1 cellular context compared by ENCODE assay signal in the genomic region with DNA sequence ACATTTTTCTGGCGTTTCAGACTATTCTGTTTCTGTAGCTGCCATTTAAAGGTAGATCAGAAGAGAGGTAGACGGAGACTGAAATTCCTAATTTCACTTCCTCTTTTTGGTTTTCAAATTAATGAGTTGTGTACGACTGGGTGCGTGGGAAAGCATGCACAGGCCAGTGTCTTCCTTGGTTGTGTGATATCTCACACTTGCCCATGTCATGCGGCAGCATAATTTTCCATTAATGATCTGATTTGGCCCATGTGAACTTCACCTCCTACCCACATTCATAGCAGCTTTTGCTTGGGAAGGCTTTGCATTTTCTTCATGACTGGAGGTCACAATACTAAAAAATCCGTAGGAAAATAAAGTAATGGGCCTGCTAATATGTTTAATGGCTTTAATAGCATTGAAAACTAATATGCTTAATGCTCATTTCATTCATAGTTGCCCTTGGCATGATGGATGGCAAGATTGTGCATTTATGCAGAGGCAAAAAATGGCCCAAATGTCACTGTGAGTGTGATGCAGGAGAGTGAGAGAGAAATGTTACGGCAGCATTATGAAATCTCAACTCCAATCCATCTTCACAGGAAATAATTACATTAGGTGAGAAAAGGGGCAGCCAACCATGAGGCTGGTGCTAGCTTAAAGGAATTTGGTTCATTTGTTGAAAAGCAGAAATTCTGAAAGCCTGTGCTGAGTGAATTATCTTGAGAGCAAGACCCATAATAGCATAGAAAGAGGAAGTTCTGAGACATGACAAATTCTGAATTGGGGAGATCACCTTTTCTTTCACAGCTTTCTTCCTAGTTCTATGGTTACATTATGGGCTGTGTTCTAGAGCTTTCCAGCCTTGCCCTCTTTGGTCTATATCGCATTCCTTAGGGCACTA.
TF ChIP-seq lines count a peak whose summit lies in the region.

No MANE protein-coding gene starts in this region.

TF ChIP-seq in HepG2, 621 proteins besides CTCF, POLR2A, EP300 and RAD21 (continued from another document):
- TF ChIP-seq, protein P1, sequence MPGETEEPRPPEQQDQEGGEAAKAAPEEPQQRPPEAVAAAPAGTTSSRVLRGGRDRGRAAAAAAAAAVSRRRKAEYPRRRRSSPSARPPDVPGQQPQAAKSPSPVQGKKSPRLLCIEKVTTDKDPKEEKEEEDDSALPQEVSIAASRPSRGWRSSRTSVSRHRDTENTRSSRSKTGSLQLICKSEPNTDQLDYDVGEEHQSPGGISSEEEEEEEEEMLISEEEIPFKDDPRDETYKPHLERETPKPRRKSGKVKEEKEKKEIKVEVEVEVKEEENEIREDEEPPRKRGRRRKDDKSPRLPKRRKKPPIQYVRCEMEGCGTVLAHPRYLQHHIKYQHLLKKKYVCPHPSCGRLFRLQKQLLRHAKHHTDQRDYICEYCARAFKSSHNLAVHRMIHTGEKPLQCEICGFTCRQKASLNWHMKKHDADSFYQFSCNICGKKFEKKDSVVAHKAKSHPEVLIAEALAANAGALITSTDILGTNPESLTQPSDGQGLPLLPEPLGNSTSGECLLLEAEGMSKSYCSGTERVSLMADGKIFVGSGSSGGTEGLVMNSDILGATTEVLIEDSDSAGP (CRISPR knock-in tag; IDR thresholded peaks at IDR 0.05; ENCODE audit: borderline replicate concordance), result no peak
- TF ChIP-seq RFX1 (IDR thresholded peaks at IDR 0.05) (no peak), ZNF431 (CRISPR knock-in tag; IDR thresholded peaks at IDR 0.05; ENCODE audit: borderline replicate concordance, low read depth) (no peak), PHF5A (CRISPR knock-in tag; IDR thresholded peaks at IDR 0.05; ENCODE audit: low read depth, unreplicated experiment) (no peak), ZNF20 (CRISPR knock-in tag; IDR thresholded peaks at IDR 0.05) (no peak), NCOA5 (CRISPR knock-in tag; IDR thresholded peaks at IDR 0.05) (no peak), ZNF567 (CRISPR knock-in tag; IDR thresholded peaks at IDR 0.05; ENCODE audit: borderline replicate concordance) (no peak), ZNF33A (CRISPR knock-in tag; IDR thresholded peaks at IDR 0.05; ENCODE audit: borderline replicate concordance) (no peak), IRF9 (CRISPR knock-in tag; IDR thresholded peaks at IDR 0.05; ENCODE audit: borderline replicate concordance) (no peak), SP4 (CRISPR knock-in tag; IDR thresholded peaks at IDR 0.05) (no peak), GATA4 (IDR thresholded peaks at IDR 0.05; ENCODE audit: borderline replicate concordance, low read depth) (no peak)
- TF ChIP-seq, protein P2, sequence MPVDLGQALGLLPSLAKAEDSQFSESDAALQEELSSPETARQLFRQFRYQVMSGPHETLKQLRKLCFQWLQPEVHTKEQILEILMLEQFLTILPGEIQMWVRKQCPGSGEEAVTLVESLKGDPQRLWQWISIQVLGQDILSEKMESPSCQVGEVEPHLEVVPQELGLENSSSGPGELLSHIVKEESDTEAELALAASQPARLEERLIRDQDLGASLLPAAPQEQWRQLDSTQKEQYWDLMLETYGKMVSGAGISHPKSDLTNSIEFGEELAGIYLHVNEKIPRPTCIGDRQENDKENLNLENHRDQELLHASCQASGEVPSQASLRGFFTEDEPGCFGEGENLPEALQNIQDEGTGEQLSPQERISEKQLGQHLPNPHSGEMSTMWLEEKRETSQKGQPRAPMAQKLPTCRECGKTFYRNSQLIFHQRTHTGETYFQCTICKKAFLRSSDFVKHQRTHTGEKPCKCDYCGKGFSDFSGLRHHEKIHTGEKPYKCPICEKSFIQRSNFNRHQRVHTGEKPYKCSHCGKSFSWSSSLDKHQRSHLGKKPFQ (CRISPR knock-in tag; IDR thresholded peaks at IDR 0.05; ENCODE audit: insufficient replicate concordance), result no peak
- TF ChIP-seq, protein P3, sequence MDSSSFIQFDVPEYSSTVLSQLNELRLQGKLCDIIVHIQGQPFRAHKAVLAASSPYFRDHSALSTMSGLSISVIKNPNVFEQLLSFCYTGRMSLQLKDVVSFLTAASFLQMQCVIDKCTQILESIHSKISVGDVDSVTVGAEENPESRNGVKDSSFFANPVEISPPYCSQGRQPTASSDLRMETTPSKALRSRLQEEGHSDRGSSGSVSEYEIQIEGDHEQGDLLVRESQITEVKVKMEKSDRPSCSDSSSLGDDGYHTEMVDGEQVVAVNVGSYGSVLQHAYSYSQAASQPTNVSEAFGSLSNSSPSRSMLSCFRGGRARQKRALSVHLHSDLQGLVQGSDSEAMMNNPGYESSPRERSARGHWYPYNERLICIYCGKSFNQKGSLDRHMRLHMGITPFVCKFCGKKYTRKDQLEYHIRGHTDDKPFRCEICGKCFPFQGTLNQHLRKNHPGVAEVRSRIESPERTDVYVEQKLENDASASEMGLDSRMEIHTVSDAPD (CRISPR knock-in tag; IDR thresholded peaks at IDR 0.05), result no peak
- TF ChIP-seq, protein P4, sequence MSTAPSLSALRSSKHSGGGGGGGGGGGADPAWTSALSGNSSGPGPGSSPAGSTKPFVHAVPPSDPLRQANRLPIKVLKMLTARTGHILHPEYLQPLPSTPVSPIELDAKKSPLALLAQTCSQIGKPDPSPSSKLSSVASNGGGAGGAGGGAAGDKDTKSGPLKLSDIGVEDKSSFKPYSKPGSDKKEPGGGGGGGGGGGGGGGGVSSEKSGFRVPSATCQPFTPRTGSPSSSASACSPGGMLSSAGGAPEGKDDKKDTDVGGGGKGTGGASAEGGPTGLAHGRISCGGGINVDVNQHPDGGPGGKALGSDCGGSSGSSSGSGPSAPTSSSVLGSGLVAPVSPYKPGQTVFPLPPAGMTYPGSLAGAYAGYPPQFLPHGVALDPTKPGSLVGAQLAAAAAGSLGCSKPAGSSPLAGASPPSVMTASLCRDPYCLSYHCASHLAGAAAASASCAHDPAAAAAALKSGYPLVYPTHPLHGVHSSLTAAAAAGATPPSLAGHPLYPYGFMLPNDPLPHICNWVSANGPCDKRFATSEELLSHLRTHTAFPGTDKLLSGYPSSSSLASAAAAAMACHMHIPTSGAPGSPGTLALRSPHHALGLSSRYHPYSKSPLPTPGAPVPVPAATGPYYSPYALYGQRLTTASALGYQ (CRISPR knock-in tag; IDR thresholded peaks at IDR 0.05), result no peak
